In genomic region chr15:70195171-70195807, GRCh38 we compare ENCODE assay signal across 14 cellular contexts.
DNase-seq lines count a peak whose midpoint lies in the region; ATAC-seq and TF ChIP-seq lines count a peak whose summit lies in the region.
"Had no signal": no experiment of that assay in that cellular context is flagged by ENCODE, and none has a peak within 500 bp of the region (broad histone marks: within the 10 kb centered on the region; RNA-seq: fewer than 3 reads in every experiment).

No MANE protein-coding gene starts in this region.

- no peak overlapping the region for H3K4me3 Mint-ChIP-seq in GM23338
- H3K4me3 Mint-ChIP-seq: dendritic cell treated with granulocyte-macrophage colony-stimulating factor and Interleukin-4, amounts not matched to agents 40 ng/mL and 50 ng/mL, for 4 days; stimulated activated effector memory CD8-positive, alpha-beta T cell treated with anti-CD3 and anti-CD28 coated beads, Interleukin-12 subunit alpha, Interleukin-12 subunit beta, amount 100 ng/mL, for 72 hours had no signal

- H3K4me1 ChIP-seq in SJSA1 (replicated peaks) = peaks cover 24% of the 10 kb centered on the region
- peaks cover 7% of the 10 kb centered on the region; the same call in 1 of the 2 replicates for H3K4me1 ChIP-seq in GM23338 (ENCODE audit: insufficient read depth)

- no peak for TF ChIP-seq CTCF in GM23338 (conservative IDR thresholded peaks at IDR 0.05; ENCODE audit: low read depth in 2 of 2)

- peaks cover 51% of the 10 kb centered on the region for H3K4me1 Mint-ChIP-seq in GM23338

- ATAC-seq in left ventricle myocardium superior (peak; percentile 46), sciatic nerve (peak; percentile 18), GM18498 (IDR thresholded peaks at IDR 0.05; ENCODE audit: unreplicated experiment) (no peak), GM21526 (IDR thresholded peaks at IDR 0.05; ENCODE audit: low FRiP score, unreplicated experiment) (no peak), GM23338 (no peak)
- ATAC-seq: stimulated activated effector memory CD8-positive, alpha-beta T cell treated with anti-CD3 and anti-CD28 coated beads, Interleukin-12 subunit alpha, Interleukin-12 subunit beta, amount 100 ng/mL, for 72 hours had no signal

- no peaks in the 10 kb centered on the region for H3K9me2 ChIP-seq in GM23338 (ENCODE audit: insufficient read depth)

- H3K27me3 ChIP-seq in SJSA1 (replicated peaks) = no peaks in the 10 kb centered on the region
- H3K27me3 ChIP-seq in GM23338 (ENCODE audit: insufficient read depth) = no peaks in the 10 kb centered on the region
- H3K27me3 ChIP-seq: BE2C had no signal

- no peaks in the 10 kb centered on the region for H4K20me1 ChIP-seq in GM23338 (replicated peaks; ENCODE audit: insufficient read depth)

- H3K4me3 ChIP-seq in SJSA1 (no peak overlapping the region), GM23338 (no peak overlapping the region)
- H3K4me3 ChIP-seq: heart right ventricle had no signal

- no peaks in the 10 kb centered on the region for H3F3A ChIP-seq in GM23338 (replicated peaks; ENCODE audit: low read depth)

- no peaks in the 10 kb centered on the region for H3K9me3 ChIP-seq in SJSA1 (replicated peaks)

- peaks cover 12% of the 10 kb centered on the region for H3K9me3 Mint-ChIP-seq in GM23338
- H3K9me3 Mint-ChIP-seq: stimulated activated effector memory CD8-positive, alpha-beta T cell treated with anti-CD3 and anti-CD28 coated beads, Interleukin-12 subunit alpha, Interleukin-12 subunit beta, amount 100 ng/mL, for 72 hours had no signal

- peaks cover 16% of the 10 kb centered on the region for H3K27me3 Mint-ChIP-seq in GM23338 (ENCODE audit: insufficient read depth, low read depth, poor library complexity)

- DNase-seq in CD1c-positive myeloid dendritic cell (ENCODE audit: extremely low spot score) = peak; percentile 35
- no peak for DNase-seq in SJSA1 (ENCODE audit: low read depth in 1 of 2, low spot score in 2 of 2)
- DNase-seq in left ventricle myocardium superior = no peak
- DNase-seq in sciatic nerve (ENCODE audit: low spot score) = no peak
- no peak for DNase-seq in NCI-H1436 (lab: John Stamatoyannopoulos, UW)
- DNase-seq in GM23338 (ENCODE audit: low spot score) = no peak
- DNase-seq: activated CD4-positive, alpha-beta T cell treated with anti-CD3 and anti-CD28 coated beads for 48 hours; activated gamma-delta T cell treated with Interleukin-2 at 50 U/mL for 16 hours had no signal

- no peaks in the 10 kb centered on the region for H3K79me2 ChIP-seq in GM23338 (replicated peaks; ENCODE audit: insufficient read depth)

- no peak overlapping the region for H2AFZ ChIP-seq in GM23338

- no peak overlapping the region for H3K27ac Mint-ChIP-seq in GM23338
- H3K27ac Mint-ChIP-seq: dendritic cell treated with granulocyte-macrophage colony-stimulating factor and Interleukin-4, amounts not matched to agents 40 ng/mL and 50 ng/mL, for 4 days; stimulated activated effector memory CD8-positive, alpha-beta T cell treated with anti-CD3 and anti-CD28 coated beads, Interleukin-12 subunit alpha, Interleukin-12 subunit beta, amount 100 ng/mL, for 72 hours had no signal

- H3K36me3 ChIP-seq in SJSA1 = no peaks in the 10 kb centered on the region
- no peaks in the 10 kb centered on the region for H3K36me3 ChIP-seq in GM23338 (ENCODE audit: insufficient read depth)
- H3K36me3 ChIP-seq: BE2C, heart right ventricle had no signal

- H3K27ac ChIP-seq in SJSA1 (peak overlapping the region; percentile 32), GM23338 (ENCODE audit: low read depth) (no peak overlapping the region)

- H3K36me3 Mint-ChIP-seq in GM23338 (ENCODE audit: low read depth) = peaks cover 4% of the 10 kb centered on the region; the same call in 2 of the 3 replicates
- H3K36me3 Mint-ChIP-seq: stimulated activated effector memory CD8-positive, alpha-beta T cell treated with anti-CD3 and anti-CD28 coated beads, Interleukin-12 subunit alpha, Interleukin-12 subunit beta, amount 100 ng/mL, for 72 hours had no signal

- H3K4me2 ChIP-seq in GM23338 = no peak overlapping the region

- intact Hi-C loops in left ventricle myocardium superior (cut with micrococcal nuclease) (no loop called here), sciatic nerve (cut with DNase I) (no loop called here)

TF ChIP-seq in GM23338, 12 proteins besides CTCF, POLR2A, EP300 and RAD21:
- TF ChIP-seq CREB1 (CRISPR knock-in tag; IDR thresholded peaks at IDR 0.05; ENCODE audit: low read depth) (no peak), EZH2 (IDR thresholded peaks at IDR 0.05; ENCODE audit: low read depth, unreplicated experiment) (no peak), JUNB (IDR thresholded peaks at IDR 0.05; ENCODE audit: unreplicated experiment) (no peak), STAT1 (IDR thresholded peaks at IDR 0.05; ENCODE audit: unreplicated experiment) (no peak), POLR2AphosphoS5 (IDR thresholded peaks at IDR 0.05; ENCODE audit: low read depth) (no peak), ZNF114 (CRISPR knock-in tag; IDR thresholded peaks at IDR 0.05) (no peak)

Comparison
In these comparisons a context has a peak if more than half of its experiments do, and no peak if none do; other contexts are left out.
1. ATAC-seq: peak in left ventricle myocardium superior (single experiment) and sciatic nerve (single experiment); none in GM18498 (single experiment), GM21526 (single experiment) and GM23338 (single experiment).